13 cellular contexts compared by ENCODE assay signal in the genomic region with DNA sequence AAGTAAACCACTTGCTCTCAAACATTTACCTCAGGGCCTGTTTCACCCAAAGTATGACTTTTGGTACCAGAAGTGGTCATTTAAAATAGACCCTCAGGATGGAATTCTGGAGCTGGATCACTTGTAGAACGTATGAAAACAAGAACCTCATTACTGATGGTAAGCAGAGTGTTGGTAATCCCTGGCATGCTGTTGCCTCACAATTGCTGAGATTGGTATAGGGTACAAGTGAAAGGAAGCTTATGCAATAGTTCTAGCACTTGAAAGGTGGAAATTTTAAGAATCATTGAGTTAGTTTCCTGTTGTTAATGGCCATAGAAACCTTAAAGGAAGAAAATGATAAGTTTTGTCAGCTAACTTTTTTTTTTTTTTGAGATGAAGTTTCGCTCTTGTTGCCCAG.
"Had no signal": no experiment of that assay in that cellular context is flagged by ENCODE, and none has a peak within 500 bp of the region (broad histone marks: within the 10 kb centered on the region; RNA-seq: fewer than 3 reads in every experiment).

No MANE protein-coding gene starts in this region.

- H3K4me1 ChIP-seq: stomach, uterus had no signal

- H3K36me3 ChIP-seq: heart right ventricle, stomach, uterus had no signal

- ATAC-seq: effector memory CD8-positive, alpha-beta T cell; heart right ventricle; naive thymus-derived CD4-positive, alpha-beta T cell had no signal

- H3K27ac ChIP-seq: heart right ventricle, stomach had no signal

- H3K9me3 ChIP-seq: heart right ventricle, uterus had no signal

- DNase-seq: effector memory CD8-positive, alpha-beta T cell; erythroblast; heart right ventricle; hypothalamus; kidney glomerular epithelial cell; mammary epithelial cell; naive thymus-derived CD4-positive, alpha-beta T cell; nephron progenitor cell; stimulated activated CD4-positive, alpha-beta T cell treated with anti-CD3 and anti-CD28 coated beads, Interleukin-12 subunit alpha, Interleukin-12 subunit beta, amount 100 ng/mL, for 4 hours; stimulated activated naive CD4-positive, alpha-beta T cell; stomach; substantia nigra had no signal

- H3K4me3 ChIP-seq: heart right ventricle, stomach, uterus had no signal

- H3K27me3 ChIP-seq: heart right ventricle, stomach, uterus had no signal
